In the genomic region with DNA sequence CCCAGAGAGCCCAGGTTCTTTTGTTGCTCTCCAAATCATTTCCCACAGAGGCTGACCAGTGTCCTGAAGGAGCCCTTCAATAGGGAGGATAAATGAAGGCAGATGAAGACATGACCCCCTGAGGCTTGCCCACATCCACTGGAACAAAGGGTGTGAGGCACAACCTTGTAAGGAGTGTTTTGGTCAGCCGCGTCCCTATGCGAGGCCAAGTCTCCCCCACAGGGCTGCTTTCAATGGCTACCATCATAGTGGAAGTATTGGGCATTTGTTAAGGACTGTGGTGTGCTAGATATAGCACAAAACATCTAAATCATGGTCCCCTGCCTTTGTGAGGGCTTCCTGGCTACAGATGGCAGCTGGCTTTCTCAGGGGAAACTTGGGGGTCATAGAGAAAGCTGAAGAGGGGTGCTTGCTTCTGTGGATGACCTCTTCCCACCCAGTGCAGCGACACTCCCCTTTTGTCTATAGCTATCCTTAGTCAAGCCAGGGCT, we compare ENCODE assay signal across 11 cellular contexts.
DNase-seq lines count a peak whose midpoint lies in the region; ATAC-seq and TF ChIP-seq lines count a peak whose summit lies in the region.
"Had no signal": no experiment of that assay in that cellular context is flagged by ENCODE, and none has a peak within 500 bp of the region (broad histone marks: within the 10 kb centered on the region; RNA-seq: fewer than 3 reads in every experiment).

No MANE protein-coding gene starts in this region.

- H3K4me3 ChIP-seq in brain microvascular endothelial cell (ENCODE audit: low read depth, low read length) (no peak overlapping the region), testis (no peak overlapping the region)

- H3K27ac Mint-ChIP-seq in memory B cell: peak overlapping the region; percentile 98
- H3K27ac Mint-ChIP-seq in natural killer cell: no peak overlapping the region

- in situ Hi-C loops in brain microvascular endothelial cell (cut with HindIII; ENCODE audit: low pct_ligation_motif_present, low sequenced_read_pairs): no loop called here

- ATAC-seq in HG02798 (IDR thresholded peaks at IDR 0.05; ENCODE audit: poor library complexity, unreplicated experiment) (peak; percentile 5), memory B cell (ENCODE audit: low read depth) (no peak), natural killer cell (no peak), GM18868 (IDR thresholded peaks at IDR 0.05; ENCODE audit: unreplicated experiment) (no peak)

- WGBS in testis, 2 donors: 95 to 100% methylated on average over 2 to 4 of the region's 4 CpGs

- H3K9me3 Mint-ChIP-seq in memory B cell (no peaks in the 10 kb centered on the region), natural killer cell (no peaks in the 10 kb centered on the region)

- no peaks in the 10 kb centered on the region for H3K9me3 ChIP-seq in testis

- TF ChIP-seq CTCF in brain microvascular endothelial cell (IDR thresholded peaks at IDR 0.05; ENCODE audit: low read depth, low read length, missing control alignments): no peak
- no peak for TF ChIP-seq CTCF in natural killer cell (IDR thresholded peaks at IDR 0.05)
- TF ChIP-seq CTCF in testis (IDR thresholded peaks at IDR 0.05): no peak

- H3K27ac ChIP-seq in brain microvascular endothelial cell (peak overlapping the region; percentile 67), substantia nigra (ENCODE audit: low read depth, low read length, poor library complexity, severe bottlenecking) (peak overlapping the region; percentile 14), testis (peak overlapping the region in 1 of 2 donors; percentile 3)
- H3K27ac ChIP-seq: KMS-11 had no signal

- H3K4me1 Mint-ChIP-seq in memory B cell: peaks cover 46% of the 10 kb centered on the region
- peaks cover 16 to 26% of the 10 kb centered on the region in 2 donors for H3K4me1 Mint-ChIP-seq in natural killer cell

- H3K27me3 ChIP-seq in brain microvascular endothelial cell (replicated peaks) (no peaks in the 10 kb centered on the region), testis (no peaks in the 10 kb centered on the region)

- H3K36me3 Mint-ChIP-seq in memory B cell: peaks cover 3% of the 10 kb centered on the region
- H3K36me3 Mint-ChIP-seq in natural killer cell: no peaks in the 10 kb centered on the region

- H3K36me3 ChIP-seq in brain microvascular endothelial cell (replicated peaks): no peaks in the 10 kb centered on the region
- no peaks in the 10 kb centered on the region for H3K36me3 ChIP-seq in testis (ENCODE audit: low read depth, missing control alignments)

- TF ChIP-seq POLR2A in testis (IDR thresholded peaks at IDR 0.05): no peak

- DNase-seq in brain microvascular endothelial cell (no peak), memory B cell (ENCODE audit: low spot score in 2 of 2) (no peak), substantia nigra (lab: John Stamatoyannopoulos, UW) (no peak), natural killer cell (no peak), testis (no peak)
- no peak for DNase-seq in NK-92 treated with Interleukin-12 subunit alpha and Interleukin-12 subunit beta, amount 100 ng/mL, for 24 hours (lab: John Stamatoyannopoulos, UW)
- DNase-seq: activated naive CD4-positive, alpha-beta T cell; DND-41 had no signal

- peak overlapping the region; percentile 25 for H3K4me3 Mint-ChIP-seq in memory B cell
- H3K4me3 Mint-ChIP-seq in natural killer cell: no peak overlapping the region

- no peaks in the 10 kb centered on the region for H3K27me3 Mint-ChIP-seq in memory B cell
- peaks cover 0 to 4% of the 10 kb centered on the region in 2 donors for H3K27me3 Mint-ChIP-seq in natural killer cell (ENCODE audit: low read depth in 2 of 2)

- intact Hi-C loops in natural killer cell (cut with micrococcal nuclease) (no loop called here), testis (cut with DNase I; ENCODE audit: low total_unique reads) (no loop called here)

- no peaks in the 10 kb centered on the region for H3K4me1 ChIP-seq in testis
